Comparison of ENCODE assay signal across 30 cellular contexts in the genomic region with DNA sequence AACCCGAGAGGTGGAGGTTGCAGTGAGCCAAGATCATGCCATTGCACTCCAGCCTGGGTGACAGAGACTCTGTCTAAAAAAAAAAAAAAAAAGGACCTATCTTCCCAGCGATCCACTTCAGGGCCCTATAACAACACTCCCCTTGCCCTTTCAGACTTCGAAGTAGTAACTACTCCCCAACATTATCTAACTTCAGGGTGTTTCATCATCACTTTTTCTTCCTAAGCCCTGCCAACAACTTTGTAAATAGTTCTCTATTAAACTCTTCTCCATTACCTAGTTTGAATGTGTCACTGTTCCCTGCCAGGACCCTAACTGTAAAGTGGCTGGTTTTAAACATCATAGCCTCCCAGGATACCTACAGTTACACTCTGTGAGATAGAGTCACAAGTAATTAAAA.
"Had no signal": no experiment of that assay in that cellular context is flagged by ENCODE, and none has a peak within 500 bp of the region (broad histone marks: within the 10 kb centered on the region; RNA-seq: fewer than 3 reads in every experiment).

No MANE protein-coding gene starts in this region.

- DNase-seq: heart right ventricle; kidney glomerular epithelial cell; left cardiac atrium; left lung; mesendoderm; naive B cell; natural killer cell; nephron progenitor cell; occipital lobe; retina; sigmoid colon; small intestine; spleen; stimulated activated CD4-positive, alpha-beta T cell treated with anti-CD3 and anti-CD28 coated beads, Interleukin-4, amount 100 ng/mL, for 24 hours; stimulated activated naive CD4-positive, alpha-beta T cell; tibial artery; trophoblast cell; upper lobe of right lung had no signal

- H3K36me3 Mint-ChIP-seq: mesothelial cell of epicardium; natural killer cell; neural progenitor cell; stimulated activated effector memory CD8-positive, alpha-beta T cell treated with anti-CD3 and anti-CD28 coated beads, Interleukin-12 subunit alpha, Interleukin-12 subunit beta, amount 100 ng/mL, for 72 hours had no signal

- H3K36me3 ChIP-seq: heart right ventricle, left lung, neural progenitor cell, neutrophil, pancreas, prostate gland, sigmoid colon, spleen, suprapubic skin, thoracic aorta, tibial artery, upper lobe of right lung had no signal

- H3K27ac Mint-ChIP-seq: mesothelial cell of epicardium; natural killer cell; nephron progenitor cell; neural progenitor cell; stimulated activated effector memory CD8-positive, alpha-beta T cell treated with anti-CD3 and anti-CD28 coated beads, Interleukin-12 subunit alpha, Interleukin-12 subunit beta, amount 100 ng/mL, for 72 hours; stimulated activated naive CD8-positive, alpha-beta T cell treated with anti-CD3 and anti-CD28 coated beads, Interleukin-15, Interleukin-2, amounts not matched to agents 100 ng/mL and 50 ng/mL, for 24 hours had no signal

- ATAC-seq: heart right ventricle; left cardiac atrium; left lung; natural killer cell; right cardiac atrium; stimulated activated effector memory CD8-positive, alpha-beta T cell treated with anti-CD3 and anti-CD28 coated beads, Interleukin-12 subunit alpha, Interleukin-12 subunit beta, amount 100 ng/mL, for 72 hours; upper lobe of right lung had no signal

- H3K4me1 Mint-ChIP-seq: naive B cell, neural progenitor cell had no signal

- H3K9me3 ChIP-seq: heart right ventricle, left lung, neutrophil, pancreas, prostate gland, sigmoid colon, suprapubic skin, thoracic aorta, tibial artery, upper lobe of right lung had no signal

- H3K27ac ChIP-seq: heart right ventricle, hepatocyte, left lung, neural progenitor cell, neutrophil, pancreas, prostate gland, sigmoid colon, suprapubic skin, thoracic aorta, tibial artery, upper lobe of right lung had no signal

- H3K27me3 ChIP-seq: heart right ventricle, hepatocyte, left lung, neural progenitor cell, neutrophil, pancreas, sigmoid colon, spleen, suprapubic skin, tibial artery, upper lobe of right lung had no signal

- H3K4me1 ChIP-seq: left lung, neural progenitor cell, spleen, tibial artery had no signal

- H3K9me3 Mint-ChIP-seq: natural killer cell; stimulated activated effector memory CD8-positive, alpha-beta T cell treated with anti-CD3 and anti-CD28 coated beads, Interleukin-12 subunit alpha, Interleukin-12 subunit beta, amount 100 ng/mL, for 72 hours had no signal

- H3K27me3 Mint-ChIP-seq: stimulated activated naive CD8-positive, alpha-beta T cell treated with anti-CD3 and anti-CD28 coated beads, Interleukin-15, Interleukin-2, amounts not matched to agents 100 ng/mL and 50 ng/mL, for 24 hours had no signal

- H3K4me3 ChIP-seq: heart right ventricle, hepatocyte, left lung, lung, neural progenitor cell, pancreas, prostate gland, sigmoid colon, spleen, suprapubic skin, thoracic aorta, tibial artery, upper lobe of right lung had no signal

- H3K4me3 Mint-ChIP-seq: mesothelial cell of epicardium; naive B cell; natural killer cell; nephron progenitor cell; neural progenitor cell; stimulated activated effector memory CD8-positive, alpha-beta T cell treated with anti-CD3 and anti-CD28 coated beads, Interleukin-12 subunit alpha, Interleukin-12 subunit beta, amount 100 ng/mL, for 72 hours; stimulated activated naive CD8-positive, alpha-beta T cell treated with anti-CD3 and anti-CD28 coated beads, Interleukin-15, Interleukin-2, amounts not matched to agents 100 ng/mL and 50 ng/mL, for 24 hours had no signal
